Comparison of ENCODE assay signal across 27 cellular contexts in genomic region chr17:83151056-83151441, GRCh38.
DNase-seq lines count a peak whose midpoint lies in the region; ATAC-seq and TF ChIP-seq lines count a peak whose summit lies in the region.
"Had no signal": no experiment of that assay in that cellular context is flagged by ENCODE, and none has a peak within 500 bp of the region (broad histone marks: within the 10 kb centered on the region; RNA-seq: fewer than 3 reads in every experiment).

No MANE protein-coding gene starts in this region.

- H3K36me3 ChIP-seq in tibial nerve = no peaks in the 10 kb centered on the region
- H3K36me3 ChIP-seq: gastrocnemius medialis, Peyer's patch had no signal

- no peaks in the 10 kb centered on the region for H3K27me3 ChIP-seq in tibial nerve
- H3K27me3 ChIP-seq in CD4-positive, alpha-beta T cell (ENCODE audit: control insufficient read depth, insufficient read depth, low read length) = peaks cover 4% of the 10 kb centered on the region
- H3K27me3 ChIP-seq: Peyer's patch had no signal

- intact Hi-C loops in activated CD4-positive, alpha-beta memory T cell treated with anti-CD3 and anti-CD28 coated beads for 36 hours (cut with micrococcal nuclease) = no loop called here
- intact Hi-C loops in CD4-positive, alpha-beta T cell (cut with DNase I, micrococcal nuclease) = no loop called here

- H3K36me3 Mint-ChIP-seq in activated CD4-positive, alpha-beta memory T cell treated with anti-CD3 and anti-CD28 coated beads for 36 hours = no peaks in the 10 kb centered on the region
- H3K36me3 Mint-ChIP-seq in activated CD4-positive, alpha-beta memory T cell treated with anti-CD3 and anti-CD28 coated beads, Interleukin-2, amount 10 ng/mL, durations not matched to agents 7 days and 5 days (ENCODE audit: low read depth) = no peaks in the 10 kb centered on the region
- H3K36me3 Mint-ChIP-seq in brain (no peaks in the 10 kb centered on the region), neural crest cell (ENCODE audit: low read depth) (no peaks in the 10 kb centered on the region)
- no peaks in the 10 kb centered on the region for H3K36me3 Mint-ChIP-seq in CD4-positive, alpha-beta T cell (ENCODE audit: low read depth)
- H3K36me3 Mint-ChIP-seq: activated naive CD8-positive, alpha-beta T cell treated with anti-CD3 and anti-CD28 coated beads for 36 hours; CD8-positive, alpha-beta memory T cell had no signal

- no peak for ATAC-seq in HG03280 (IDR thresholded peaks at IDR 0.05; ENCODE audit: unreplicated experiment)
- ATAC-seq in CD4-positive, alpha-beta T cell (ENCODE audit: poor library complexity) = no peak
- ATAC-seq: activated CD4-positive, CD25-positive, alpha-beta regulatory T cell treated with anti-CD3 and anti-CD28 coated beads, Interleukin-2, amount 50 U/mL, for 24 hours; activated CD8-positive, alpha-beta T cell treated with anti-CD3 and anti-CD28 coated beads, Interleukin-2, amount 10 ng/mL, durations not matched to agents 7 days and 5 days; gastrocnemius medialis; left cardiac atrium; right cardiac atrium had no signal

- no peak for TF ChIP-seq CTCF in brain (conservative IDR thresholded peaks at IDR 0.05)
- no peak for TF ChIP-seq CTCF in neural crest cell (conservative IDR thresholded peaks at IDR 0.05)
- TF ChIP-seq CTCF in tibial nerve (IDR thresholded peaks at IDR 0.05) = no peak
- no peak for TF ChIP-seq CTCF in GM13976 (IDR thresholded peaks at IDR 0.05; ENCODE audit: borderline replicate concordance, control extremely low read depth, extremely low read depth, insufficient read depth, missing control alignments)
- no peak for TF ChIP-seq CTCF in CD4-positive, alpha-beta T cell (IDR thresholded peaks at IDR 0.05)

- peaks cover 0 to 54% (median 22%) of the 10 kb centered on the region in 4 donors for H3K4me1 ChIP-seq in tibial nerve

- H3K4me3 ChIP-seq in tibial nerve = no peak overlapping the region
- H3K4me3 ChIP-seq: gastrocnemius medialis, Peyer's patch had no signal

- 37 to 53% methylated on average over 16 of the region's 16 CpGs for WGBS in tibial nerve, 2 donors

- no peak overlapping the region for H3K4me3 Mint-ChIP-seq in activated CD4-positive, alpha-beta memory T cell treated with anti-CD3 and anti-CD28 coated beads for 36 hours
- H3K4me3 Mint-ChIP-seq in activated CD4-positive, alpha-beta memory T cell treated with anti-CD3 and anti-CD28 coated beads, Interleukin-2, amount 10 ng/mL, durations not matched to agents 7 days and 5 days = no peak overlapping the region
- H3K4me3 Mint-ChIP-seq in brain (no peak overlapping the region), neural crest cell (no peak overlapping the region)
- no peak overlapping the region for H3K4me3 Mint-ChIP-seq in CD4-positive, alpha-beta T cell
- H3K4me3 Mint-ChIP-seq: activated CD8-positive, alpha-beta T cell treated with anti-CD3 and anti-CD28 coated beads, Interleukin-2, amount 10 ng/mL, durations not matched to agents 7 days and 5 days; activated naive CD8-positive, alpha-beta T cell treated with anti-CD3 and anti-CD28 coated beads for 36 hours; CD8-positive, alpha-beta memory T cell had no signal

- DNase-seq in activated CD4-positive, alpha-beta memory T cell treated with anti-CD3 and anti-CD28 coated beads for 36 hours = peak; percentile 3
- DNase-seq in activated CD4-positive, alpha-beta memory T cell treated with anti-CD3 and anti-CD28 coated beads, Interleukin-2, amount 10 ng/mL, durations not matched to agents 7 days and 5 days = no peak
- DNase-seq in neural crest cell (ENCODE audit: low read depth, low spot score) (no peak), tibial nerve (ENCODE audit: low spot score in 2 of 2) (peak in 1 of 2 donors; percentile 4), GM13976 (ENCODE audit: low spot score) (no peak)
- DNase-seq in CD4-positive, alpha-beta T cell = no peak
- DNase-seq: activated CD8-positive, alpha-beta T cell treated with anti-CD3 and anti-CD28 coated beads, Interleukin-2, amount 10 ng/mL, durations not matched to agents 7 days and 5 days; activated effector memory CD4-positive, alpha-beta T cell treated with anti-CD3 and anti-CD28 coated beads, Interleukin-2, amount 50 U/mL, for 16 hours; activated naive CD8-positive, alpha-beta T cell treated with anti-CD3 and anti-CD28 coated beads for 36 hours; caudate nucleus; CD8-positive, alpha-beta memory T cell; DMS153; gastrocnemius medialis; hippocampal formation; left cardiac atrium; NCI-H1092 treated with DMSO at 0.1 percent for 48 hours; NCI-H1930; nucleus accumbens; Peyer's patch; SIG-M5; stimulated activated CD4-positive, alpha-beta T cell treated with anti-CD3 and anti-CD28 coated beads, Interleukin-15, amount 100 ng/mL, for 24 hours; stimulated activated naive CD4-positive, alpha-beta T cell had no signal

- H3K4me1 Mint-ChIP-seq in activated CD4-positive, alpha-beta memory T cell treated with anti-CD3 and anti-CD28 coated beads for 36 hours (ENCODE audit: low read depth) = peaks cover 4% of the 10 kb centered on the region
- peaks cover 32% of the 10 kb centered on the region for H3K4me1 Mint-ChIP-seq in activated CD4-positive, alpha-beta memory T cell treated with anti-CD3 and anti-CD28 coated beads, Interleukin-2, amount 10 ng/mL, durations not matched to agents 7 days and 5 days
- H3K4me1 Mint-ChIP-seq in brain (peaks cover 58% of the 10 kb centered on the region), neural crest cell (peaks cover 20% of the 10 kb centered on the region)
- no peaks in the 10 kb centered on the region for H3K4me1 Mint-ChIP-seq in CD4-positive, alpha-beta T cell (ENCODE audit: low read depth)

- in situ Hi-C loops in GM13976 (cut with MboI; ENCODE audit: low sequenced_read_pairs, unreplicated experiment) = no loop called here

- no peak for TF ChIP-seq POLR2A in tibial nerve (IDR thresholded peaks at IDR 0.05)

- no peaks in the 10 kb centered on the region for H3K9me3 ChIP-seq in tibial nerve
- H3K9me3 ChIP-seq in CD4-positive, alpha-beta T cell (ENCODE audit: control insufficient read depth, low read length) = no peaks in the 10 kb centered on the region
- H3K9me3 ChIP-seq: gastrocnemius medialis, Peyer's patch had no signal

- H3K27me3 Mint-ChIP-seq in activated CD4-positive, alpha-beta memory T cell treated with anti-CD3 and anti-CD28 coated beads for 36 hours = peaks cover 2% of the 10 kb centered on the region
- peaks cover 9% of the 10 kb centered on the region for H3K27me3 Mint-ChIP-seq in activated CD4-positive, alpha-beta memory T cell treated with anti-CD3 and anti-CD28 coated beads, Interleukin-2, amount 10 ng/mL, durations not matched to agents 7 days and 5 days
- no peaks in the 10 kb centered on the region for H3K27me3 Mint-ChIP-seq in brain
- H3K27me3 Mint-ChIP-seq in neural crest cell (ENCODE audit: low read depth) = peaks cover 9% of the 10 kb centered on the region
- peaks cover 4% of the 10 kb centered on the region for H3K27me3 Mint-ChIP-seq in CD4-positive, alpha-beta T cell
- H3K27me3 Mint-ChIP-seq: activated naive CD8-positive, alpha-beta T cell treated with anti-CD3 and anti-CD28 coated beads for 36 hours had no signal

- TF ChIP-seq EP300 in tibial nerve (IDR thresholded peaks at IDR 0.05) = no peak

- no peak overlapping the region for H3K27ac Mint-ChIP-seq in activated CD4-positive, alpha-beta memory T cell treated with anti-CD3 and anti-CD28 coated beads for 36 hours
- no peak overlapping the region for H3K27ac Mint-ChIP-seq in activated CD4-positive, alpha-beta memory T cell treated with anti-CD3 and anti-CD28 coated beads, Interleukin-2, amount 10 ng/mL, durations not matched to agents 7 days and 5 days
- peak overlapping the region in 3 of 5 experiments; percentile 16 to 51 (median 44) for H3K27ac Mint-ChIP-seq in brain
- peak overlapping the region; percentile 88 for H3K27ac Mint-ChIP-seq in neural crest cell (ENCODE audit: unreplicated experiment)
- no peak overlapping the region for H3K27ac Mint-ChIP-seq in CD4-positive, alpha-beta T cell
- H3K27ac Mint-ChIP-seq: activated CD8-positive, alpha-beta T cell treated with anti-CD3 and anti-CD28 coated beads, Interleukin-2, amount 10 ng/mL, durations not matched to agents 7 days and 5 days; activated naive CD8-positive, alpha-beta T cell treated with anti-CD3 and anti-CD28 coated beads for 36 hours; IgD-negative memory B cell had no signal

- POLR2A ChIA-PET in activated CD4-positive, alpha-beta memory T cell treated with anti-CD3 and anti-CD28 coated beads for 36 hours (lab: Charles Lee) = no interaction called here
- POLR2A ChIA-PET in activated CD4-positive, alpha-beta memory T cell treated with anti-CD3 and anti-CD28 coated beads, Interleukin-2, amount 10 ng/mL, durations not matched to agents 7 days and 5 days (lab: Charles Lee) = no interaction called here
- POLR2A ChIA-PET in CD4-positive, alpha-beta T cell (lab: Charles Lee) = no interaction called here

- CTCF ChIA-PET in activated CD4-positive, alpha-beta memory T cell treated with anti-CD3 and anti-CD28 coated beads for 36 hours (lab: Charles Lee) = no interaction called here
- CTCF ChIA-PET in activated CD4-positive, alpha-beta memory T cell treated with anti-CD3 and anti-CD28 coated beads, Interleukin-2, amount 10 ng/mL, durations not matched to agents 7 days and 5 days (lab: Charles Lee) = no interaction called here
- CTCF ChIA-PET in CD4-positive, alpha-beta T cell (lab: Charles Lee) = interaction anchor here (1.4 kb wide), 1 partner anchor 16 kb away, joined by 4 read pairs; no protein-coding TSS in a partner anchor

- peaks cover 6% of the 10 kb centered on the region for H3K9me3 Mint-ChIP-seq in activated CD4-positive, alpha-beta memory T cell treated with anti-CD3 and anti-CD28 coated beads for 36 hours
- no peaks in the 10 kb centered on the region for H3K9me3 Mint-ChIP-seq in activated CD4-positive, alpha-beta memory T cell treated with anti-CD3 and anti-CD28 coated beads, Interleukin-2, amount 10 ng/mL, durations not matched to agents 7 days and 5 days
- peaks cover 0 to 11% (median 0%) of the 10 kb centered on the region in 5 experiments for H3K9me3 Mint-ChIP-seq in brain
- peaks cover 3% of the 10 kb centered on the region for H3K9me3 Mint-ChIP-seq in neural crest cell
- no peaks in the 10 kb centered on the region for H3K9me3 Mint-ChIP-seq in CD4-positive, alpha-beta T cell
- H3K9me3 Mint-ChIP-seq: activated naive CD8-positive, alpha-beta T cell treated with anti-CD3 and anti-CD28 coated beads for 36 hours had no signal

- H3K27ac ChIP-seq in tibial nerve = peak overlapping the region; percentile 38 to 87 (median 76)
- no peak overlapping the region for H3K27ac ChIP-seq in CD4-positive, alpha-beta T cell (ENCODE audit: low read depth, low read length)
- H3K27ac ChIP-seq: gastrocnemius medialis, Peyer's patch had no signal

Comparison
In these comparisons a context has a peak if more than half of its experiments do, and no peak if none do; other contexts are left out.
1. H3K27ac Mint-ChIP-seq: peak in brain (3 of 5) and neural crest cell (single experiment); none in activated CD4-positive, alpha-beta memory T cell treated with anti-CD3 and anti-CD28 coated beads for 36 hours (single experiment), activated CD4-positive, alpha-beta memory T cell treated with anti-CD3 and anti-CD28 coated beads, Interleukin-2, amount 10 ng/mL, durations not matched to agents 7 days and 5 days (single experiment) and CD4-positive, alpha-beta T cell (single experiment).